ENCODE assay signal across 23 cellular contexts in genomic region chr3:31498824-31499223, GRCh38.
"Had no signal": no experiment of that assay in that cellular context is flagged by ENCODE, and none has a peak within 500 bp of the region (broad histone marks: within the 10 kb centered on the region; RNA-seq: fewer than 3 reads in every experiment).

No MANE protein-coding gene starts in this region.

- H3K4me2 ChIP-seq: KMS-11, SK-N-SH had no signal

- H3K4me3 Mint-ChIP-seq: IgD-negative memory B cell had no signal

- H3K36me3 Mint-ChIP-seq: IgD-negative memory B cell had no signal

- ATAC-seq: Panc1, PC-3 had no signal

- H3K9ac ChIP-seq: KMS-11, SK-N-SH had no signal

- DNase-seq: Kasumi-1, MM.1S, NCI-H1092 treated with DMSO at 0.1 percent for 48 hours, NCI-H1436, NCI-H187, NCI-H2029, NCI-H2081 treated with DMSO at 0.1 percent for 48 hours, NCI-H2171, NCI-H226, NCI-H510A, NCI-H524 treated with DMSO at 0.1 percent for 48 hours, NCI-H69, NCI-H774, PC-3, SHP77, SK-N-SH, SW 1271 had no signal

- H3K4me3 ChIP-seq: K562 had no signal

- H3K27ac Mint-ChIP-seq: IgD-negative memory B cell had no signal

- H3K4me1 Mint-ChIP-seq: IgD-negative memory B cell had no signal

- H3K9me3 ChIP-seq: SK-N-SH had no signal

- H3K27ac ChIP-seq: HL-60, KMS-11, RWPE1 had no signal
